Comparison of ENCODE assay signal across 8 cellular contexts in genomic region chr22:31944700-31945477, GRCh38. TPM values are rescaled to one million over a fixed set of nuclear protein-coding genes. Genes with fewer than 3 reads are reported as not detected.
DNase-seq lines count a peak whose midpoint lies in the region; ATAC-seq and TF ChIP-seq lines count a peak whose summit lies in the region.

No MANE protein-coding gene starts in this region.

- H3K27ac Mint-ChIP-seq in CD4-positive, alpha-beta memory T cell = peak overlapping the region in 2 of 7 donors; percentile 10 to 62
- peak overlapping the region; percentile 40 for H3K27ac Mint-ChIP-seq in activated CD4-positive, alpha-beta memory T cell treated with anti-CD3 and anti-CD28 coated beads, Interleukin-2, amount 10 ng/mL, durations not matched to agents 7 days and 5 days
- no peak overlapping the region for H3K27ac Mint-ChIP-seq in natural killer cell treated with Interleukin-12 subunit alpha and Interleukin-12 subunit beta and Interleukin-15 and Interleukin-18, amount 100 ng/mL, for 72 hours
- H3K27ac Mint-ChIP-seq in type B pancreatic cell = no peak overlapping the region

- H3K4me1 ChIP-seq in CD4-positive, alpha-beta memory T cell (ENCODE audit: insufficient read depth, low read length) = peaks cover 37% of the 10 kb centered on the region
- peaks cover 23 to 50% (median 25%) of the 10 kb centered on the region in 3 donors for H3K4me1 ChIP-seq in esophagus squamous epithelium

- no peaks in the 10 kb centered on the region for H3K27me3 ChIP-seq in CD4-positive, alpha-beta memory T cell (ENCODE audit: insufficient read depth, low read length)
- H3K27me3 ChIP-seq in HL-60 (ENCODE audit: insufficient read depth, poor library complexity, severe bottlenecking) = no peaks in the 10 kb centered on the region
- H3K27me3 ChIP-seq in esophagus squamous epithelium = no peaks in the 10 kb centered on the region

- DNase-seq in CD4-positive, alpha-beta memory T cell = peak in 3 of 5 donors; percentile 39 to 60 (median 55)
- DNase-seq in HL-60 (ENCODE audit: low read depth in 1 of 2, low spot score in 1 of 2) (no peak), esophagus squamous epithelium (lab: John Stamatoyannopoulos, UW) (no peak), type B pancreatic cell (ENCODE audit: extremely low spot score, unreplicated experiment) (no peak), GOT3 (lab: John Stamatoyannopoulos, UW) (no peak)
- peak; percentile 45 for DNase-seq in activated CD4-positive, alpha-beta memory T cell treated with anti-CD3 and anti-CD28 coated beads, Interleukin-2, amount 10 ng/mL, durations not matched to agents 7 days and 5 days
- peak; percentile 72 for DNase-seq in natural killer cell treated with Interleukin-12 subunit alpha and Interleukin-12 subunit beta and Interleukin-15 and Interleukin-18, amount 100 ng/mL, for 72 hours (ENCODE audit: low spot score)

- CTCF ChIA-PET in CD4-positive, alpha-beta memory T cell (lab: Charles Lee; ENCODE audit: partially characterized antibody) = interaction anchor here (1.1 to 6.5 kb wide), 4 partner anchors 12 to 278 kb away, joined by 3 to 65 read pairs (median 33); no protein-coding TSS in a partner anchor
- CTCF ChIA-PET in activated CD4-positive, alpha-beta memory T cell treated with anti-CD3 and anti-CD28 coated beads, Interleukin-2, amount 10 ng/mL, durations not matched to agents 7 days and 5 days (lab: Charles Lee) = interaction anchor here (1.2 to 5.0 kb wide), 3 partner anchors 12 to 281 kb away, joined by 3 to 49 read pairs (median 12); partner anchors contain the start of gene PISD

- H3K9me3 Mint-ChIP-seq in CD4-positive, alpha-beta memory T cell = no peaks in the 10 kb centered on the region
- H3K9me3 Mint-ChIP-seq in activated CD4-positive, alpha-beta memory T cell treated with anti-CD3 and anti-CD28 coated beads, Interleukin-2, amount 10 ng/mL, durations not matched to agents 7 days and 5 days = no peaks in the 10 kb centered on the region
- no peaks in the 10 kb centered on the region for H3K9me3 Mint-ChIP-seq in natural killer cell treated with Interleukin-12 subunit alpha and Interleukin-12 subunit beta and Interleukin-15 and Interleukin-18, amount 100 ng/mL, for 72 hours
- H3K9me3 Mint-ChIP-seq in type B pancreatic cell = no peaks in the 10 kb centered on the region

- 0 to 2% methylated on average over 7 to 12 of the region's 77 CpGs for WGBS in esophagus squamous epithelium, 2 donors

- H3K4me1 Mint-ChIP-seq in CD4-positive, alpha-beta memory T cell = peaks cover 10 to 25% (median 17%) of the 10 kb centered on the region in 4 donors
- peaks cover 38% of the 10 kb centered on the region for H3K4me1 Mint-ChIP-seq in activated CD4-positive, alpha-beta memory T cell treated with anti-CD3 and anti-CD28 coated beads, Interleukin-2, amount 10 ng/mL, durations not matched to agents 7 days and 5 days
- peaks cover 13 to 15% of the 10 kb centered on the region in 2 donors for H3K4me1 Mint-ChIP-seq in natural killer cell treated with Interleukin-12 subunit alpha and Interleukin-12 subunit beta and Interleukin-15 and Interleukin-18, amount 100 ng/mL, for 72 hours (ENCODE audit: low read depth in 2 of 2)
- peaks cover 7% of the 10 kb centered on the region for H3K4me1 Mint-ChIP-seq in type B pancreatic cell (ENCODE audit: unreplicated experiment)

- peak overlapping the region; percentile 77 for H3K27ac ChIP-seq in CD4-positive, alpha-beta memory T cell (ENCODE audit: low read depth, low read length)
- peak overlapping the region; percentile 94 for H3K27ac ChIP-seq in HL-60 (replicated peaks)
- H3K27ac ChIP-seq in esophagus squamous epithelium = peak overlapping the region; percentile 93 to 99 (median 97)

- no peaks in the 10 kb centered on the region for H3K9me3 ChIP-seq in CD4-positive, alpha-beta memory T cell (ENCODE audit: control insufficient read depth in 1 of 2, low read length in 2 of 2)
- H3K9me3 ChIP-seq in esophagus squamous epithelium = no peaks in the 10 kb centered on the region

- H3K4me3 ChIP-seq in CD4-positive, alpha-beta memory T cell (ENCODE audit: low read length in 2 of 2) = peak overlapping the region; percentile 55 to 67
- H3K4me3 ChIP-seq in HL-60 (replicated peaks; ENCODE audit: insufficient read depth, low read length) (peak overlapping the region; percentile 95), esophagus squamous epithelium (peak overlapping the region; percentile 70 to 97 (median 82))

- peaks cover 9 to 19% of the 10 kb centered on the region in 2 donors for H3K36me3 Mint-ChIP-seq in CD4-positive, alpha-beta memory T cell
- peaks cover 23% of the 10 kb centered on the region for H3K36me3 Mint-ChIP-seq in activated CD4-positive, alpha-beta memory T cell treated with anti-CD3 and anti-CD28 coated beads, Interleukin-2, amount 10 ng/mL, durations not matched to agents 7 days and 5 days (ENCODE audit: low read depth)
- H3K36me3 Mint-ChIP-seq in natural killer cell treated with Interleukin-12 subunit alpha and Interleukin-12 subunit beta and Interleukin-15 and Interleukin-18, amount 100 ng/mL, for 72 hours = peaks cover 6% of the 10 kb centered on the region
- H3K36me3 Mint-ChIP-seq in type B pancreatic cell = peaks cover 15% of the 10 kb centered on the region

- intact Hi-C loops in CD4-positive, alpha-beta memory T cell (cut with micrococcal nuclease) = loop anchor here (1.0 to 10.0 kb wide), 4 partner anchors 108 to 450 kb away; partner anchors contain the start of genes PISD, PRR14L and SFI1
- intact Hi-C loops in esophagus squamous epithelium (cut with DNase I) = loop anchor here (10.0 kb wide), 1 partner anchor 270 kb away; no protein-coding TSS in a partner anchor

- peak overlapping the region; percentile 13 to 94 (median 61) for H3K4me3 Mint-ChIP-seq in CD4-positive, alpha-beta memory T cell
- no peak overlapping the region for H3K4me3 Mint-ChIP-seq in activated CD4-positive, alpha-beta memory T cell treated with anti-CD3 and anti-CD28 coated beads, Interleukin-2, amount 10 ng/mL, durations not matched to agents 7 days and 5 days
- H3K4me3 Mint-ChIP-seq in natural killer cell treated with Interleukin-12 subunit alpha and Interleukin-12 subunit beta and Interleukin-15 and Interleukin-18, amount 100 ng/mL, for 72 hours = peak overlapping the region; percentile 89
- H3K4me3 Mint-ChIP-seq in type B pancreatic cell = peak overlapping the region; percentile 93

- TF ChIP-seq CTCF in HL-60 (IDR thresholded peaks at IDR 0.05; ENCODE audit: insufficient read depth, low read length) (no peak), esophagus squamous epithelium (IDR thresholded peaks at IDR 0.05) (no peak), type B pancreatic cell (conservative IDR thresholded peaks at IDR 0.05) (no peak)

- H3K36me3 ChIP-seq in CD4-positive, alpha-beta memory T cell (ENCODE audit: insufficient read depth, low read length) = peaks cover 13% of the 10 kb centered on the region
- H3K36me3 ChIP-seq in esophagus squamous epithelium = peaks cover 0 to 21% (median 0%) of the 10 kb centered on the region in 3 donors

- no peak for TF ChIP-seq POLR2A in esophagus squamous epithelium (IDR thresholded peaks at IDR 0.05)

- H3K27me3 Mint-ChIP-seq in CD4-positive, alpha-beta memory T cell = no peaks in the 10 kb centered on the region
- no peaks in the 10 kb centered on the region for H3K27me3 Mint-ChIP-seq in activated CD4-positive, alpha-beta memory T cell treated with anti-CD3 and anti-CD28 coated beads, Interleukin-2, amount 10 ng/mL, durations not matched to agents 7 days and 5 days
- H3K27me3 Mint-ChIP-seq in natural killer cell treated with Interleukin-12 subunit alpha and Interleukin-12 subunit beta and Interleukin-15 and Interleukin-18, amount 100 ng/mL, for 72 hours = no peaks in the 10 kb centered on the region
- no peaks in the 10 kb centered on the region for H3K27me3 Mint-ChIP-seq in type B pancreatic cell

- POLR2A ChIA-PET in CD4-positive, alpha-beta memory T cell (lab: Charles Lee; ENCODE audit: partially characterized antibody) = interaction anchor here (1.0 to 7.9 kb wide), 7 partner anchors 8 to 283 kb away, joined by 4 to 87 read pairs (median 10); partner anchors contain the start of genes DEPDC5 and PISD
- POLR2A ChIA-PET in activated CD4-positive, alpha-beta memory T cell treated with anti-CD3 and anti-CD28 coated beads, Interleukin-2, amount 10 ng/mL, durations not matched to agents 7 days and 5 days (lab: Charles Lee) = interaction anchor here (0.6 to 3.7 kb wide), 10 partner anchors 8 to 531 kb away, joined by 3 to 26 read pairs (median 4); partner anchors contain the start of genes DEPDC5 and PISD

- peak; percentile 26 for ATAC-seq in GM21360 (IDR thresholded peaks at IDR 0.05; ENCODE audit: unreplicated experiment)
- peak; percentile 43 to 52 for ATAC-seq in natural killer cell treated with Interleukin-12 subunit alpha and Interleukin-12 subunit beta and Interleukin-15 and Interleukin-18, amount 100 ng/mL, for 72 hours

RNA-seq across cellular contexts. Expression of gene YWHAH, which starts 0.6 kb away (rescaled TPM):
- 10 to 100 TPM; 48.0 to 57.0 TPM for total RNA-seq in CD4-positive, alpha-beta memory T cell
- 100 to 1,000 TPM in 1 of 2 donors, 10 to 100 TPM in 1; 99.3 to 126 TPM for polyA plus RNA-seq in CD4-positive, alpha-beta memory T cell
- total RNA-seq in activated CD4-positive, alpha-beta memory T cell treated with anti-CD3 and anti-CD28 coated beads, Interleukin-2, amount 10 ng/mL, durations not matched to agents 7 days and 5 days = 100 to 1,000 TPM; 203 to 211 TPM
- total RNA-seq in esophagus squamous epithelium (10 to 100 TPM; 42.4 to 63.2 (median 54.2) TPM), type B pancreatic cell (ENCODE audit: low replicate concordance) (97.5 and 110 TPM in 2 replicates)
- total RNA-seq in natural killer cell treated with Interleukin-12 subunit alpha and Interleukin-12 subunit beta and Interleukin-15 and Interleukin-18, amount 100 ng/mL, for 72 hours = 100 to 1,000 TPM in 1 of 2 donors, 10 to 100 TPM in 1; 99.2 to 191 TPM

Comparison
In these comparisons a context has a peak if more than half of its experiments do, and no peak if none do; other contexts are left out.
1. DNase-seq: peak in CD4-positive, alpha-beta memory T cell (3 of 5), activated CD4-positive, alpha-beta memory T cell treated with anti-CD3 and anti-CD28 coated beads, Interleukin-2, amount 10 ng/mL, durations not matched to agents 7 days and 5 days (single experiment) and natural killer cell treated with Interleukin-12 subunit alpha and Interleukin-12 subunit beta and Interleukin-15 and Interleukin-18, amount 100 ng/mL, for 72 hours (single experiment); none in HL-60 (0 of 2), esophagus squamous epithelium (single experiment), type B pancreatic cell (single experiment) and GOT3 (single experiment).
2. Peak in every context shown above with its lines, with median percentiles within 50 percentile points of each other: H3K27ac ChIP-seq and H3K4me3 ChIP-seq.